ENCODE assay signal across 17 cellular contexts in genomic region chr17:2939714-2940351, GRCh38.
A peak's percentile ranks its signal among the peaks of the same experiment; 100 is the strongest.
DNase-seq lines count a peak whose midpoint lies in the region; ATAC-seq and TF ChIP-seq lines count a peak whose summit lies in the region.
"Had no signal": no experiment of that assay in that cellular context is flagged by ENCODE, and none has a peak within 500 bp of the region (broad histone marks: within the 10 kb centered on the region; RNA-seq: fewer than 3 reads in every experiment).

No MANE protein-coding gene starts in this region.

- no TSS peak for BruUV-seq in OCI-LY7 (replicated peaks; lab: Mats Ljungman, UMichigan)

- no peak overlapping the region for H3K27ac Mint-ChIP-seq in activated naive CD4-positive, alpha-beta T cell treated with anti-CD3 and anti-CD28 coated beads, Interleukin-2, amount 50 U/mL, for 72 hours
- H3K27ac Mint-ChIP-seq: CD4-positive, CD25-positive, alpha-beta regulatory T cell; IgD-negative memory B cell; T-helper 1 cell treated with Interleukin-12 subunit alpha and Interleukin-12 subunit beta and Interleukin-4 antibody, amounts not matched to agents 30 μg/mL and 1 μg/mL, for 36 hours had no signal

- H3K9me3 Mint-ChIP-seq in activated naive CD4-positive, alpha-beta T cell treated with anti-CD3 and anti-CD28 coated beads, Interleukin-2, amount 50 U/mL, for 72 hours = no peaks in the 10 kb centered on the region
- H3K9me3 Mint-ChIP-seq: CD4-positive, CD25-positive, alpha-beta regulatory T cell; IgD-negative memory B cell; T-helper 1 cell treated with Interleukin-12 subunit alpha and Interleukin-12 subunit beta and Interleukin-4 antibody, amounts not matched to agents 30 μg/mL and 1 μg/mL, for 36 hours had no signal

- no peaks in the 10 kb centered on the region for H3K27me3 ChIP-seq in dorsolateral prefrontal cortex
- H3K27me3 ChIP-seq in tibial artery = no peaks in the 10 kb centered on the region

- peak; percentile 80 for ATAC-seq in mucosa of descending colon
- ATAC-seq in activated naive CD4-positive, alpha-beta T cell treated with anti-CD3 and anti-CD28 coated beads, Interleukin-2, amount 50 U/mL, for 72 hours = no peak

- DNase-seq in OCI-LY7 (ENCODE audit: low spot score) (peak; percentile 37), dorsolateral prefrontal cortex (no peak), mucosa of descending colon (peak; percentile 53 to 67 (median 64)), substantia nigra (lab: John Stamatoyannopoulos, UW) (peak in 26 of 49 donors; percentile 20 to 77 (median 56)), activated gamma-delta T cell treated with Interleukin-2 at 50 U/mL for 16 hours (no peak), NCI-H226 (no peak), tibial artery (no peak)
- DNase-seq in activated naive CD4-positive, alpha-beta T cell treated with anti-CD3 and anti-CD28 coated beads, Interleukin-2, amount 50 U/mL, for 72 hours (ENCODE audit: low spot score in 2 of 2) = no peak
- DNase-seq: activated CD4-positive, alpha-beta T cell treated with anti-CD3 and anti-CD28 coated beads for 1 hour; CD4-positive, CD25-positive, alpha-beta regulatory T cell; cortex of kidney; mesenchymal stem cell; NCI-H446 treated with DMSO at 0.1 percent for 48 hours; stimulated activated CD8-positive, alpha-beta memory T cell treated with anti-CD3 and anti-CD28 coated beads, Interleukin-4, amount 100 ng/mL, for 48 hours had no signal

- H2AFZ ChIP-seq in OCI-LY7 (ENCODE audit: low read length) = no peak overlapping the region

- H3K36me3 Mint-ChIP-seq in activated naive CD4-positive, alpha-beta T cell treated with anti-CD3 and anti-CD28 coated beads, Interleukin-2, amount 50 U/mL, for 72 hours = no peaks in the 10 kb centered on the region

- TF ChIP-seq CTCF in OCI-LY7 (conservative IDR thresholded peaks at IDR 0.05; ENCODE audit: low read length) (no peak), dorsolateral prefrontal cortex (IDR thresholded peaks at IDR 0.05 in 54 of 56, conservative IDR thresholded peaks at IDR 0.05 in 2 of 56; ENCODE audit: low read depth in 1 of 56, partially characterized antibody in 56 of 56) (no peak), mucosa of descending colon (IDR thresholded peaks at IDR 0.05) (no peak), tibial artery (IDR thresholded peaks at IDR 0.05) (no peak)

- no peaks in the 10 kb centered on the region for H3K9me2 ChIP-seq in OCI-LY7 (ENCODE audit: insufficient read depth, low read length)

- CTCF ChIA-PET in OCI-LY7 (lab: Charles Lee; ENCODE audit: unreplicated experiment) = no interaction called here

- POLR2A ChIA-PET in OCI-LY7 (lab: Charles Lee) = interaction anchor here (0.6 kb wide), 1 partner anchor 22 kb away, joined by 8 read pairs; no protein-coding TSS in a partner anchor

- no peaks in the 10 kb centered on the region for H3K79me2 ChIP-seq in OCI-LY7 (ENCODE audit: insufficient read depth, low read depth, low read length)

- H3K4me1 ChIP-seq in OCI-LY7 (ENCODE audit: insufficient read depth, low read length, poor library complexity, severe bottlenecking) = peaks cover 32% of the 10 kb centered on the region
- no peaks in the 10 kb centered on the region for H3K4me1 ChIP-seq in mucosa of descending colon (ENCODE audit: low read depth)
- peaks cover 0 to 11% (median 5%) of the 10 kb centered on the region in 4 donors for H3K4me1 ChIP-seq in tibial artery
- H3K4me1 ChIP-seq: psoas muscle had no signal

- no peaks in the 10 kb centered on the region for H3K36me3 ChIP-seq in OCI-LY7 (ENCODE audit: insufficient read depth, low read length)
- H3K36me3 ChIP-seq in mucosa of descending colon (ENCODE audit: low read depth) = no peaks in the 10 kb centered on the region
- H3K36me3 ChIP-seq in tibial artery = no peaks in the 10 kb centered on the region

- H3K4me2 ChIP-seq in OCI-LY7 (ENCODE audit: low read length) = peak overlapping the region; percentile 28

- no peaks in the 10 kb centered on the region for H4K20me1 ChIP-seq in OCI-LY7 (ENCODE audit: insufficient read depth, low read length)

- H3K4me3 ChIP-seq in OCI-LY7 (ENCODE audit: low read depth, low read length, poor library complexity, severe bottlenecking) (no peak overlapping the region), dorsolateral prefrontal cortex (peak overlapping the region in 3 of 59 donors; percentile 9 to 30 (median 9)), mucosa of descending colon (no peak overlapping the region), tibial artery (peak overlapping the region in 1 of 2 donors; percentile 7)
- H3K4me3 ChIP-seq: psoas muscle had no signal

- H3K27ac ChIP-seq in OCI-LY7 (ENCODE audit: low read depth, low read length, poor library complexity, severe bottlenecking) (no peak overlapping the region), dorsolateral prefrontal cortex (peak overlapping the region in 44 of 59 donors; percentile 1 to 82 (median 44)), substantia nigra (ENCODE audit: low read depth, low read length, poor library complexity, severe bottlenecking) (no peak overlapping the region), tibial artery (peak overlapping the region in 1 of 2 donors; percentile 37)
- H3K27ac ChIP-seq: psoas muscle had no signal

- intact Hi-C loops in OCI-LY7 (cut with micrococcal nuclease; ENCODE audit: unreplicated experiment) = no loop called here
- intact Hi-C loops in dorsolateral prefrontal cortex (cut with DNase I) = no loop called here
- intact Hi-C loops in mucosa of descending colon (cut with DNase I, micrococcal nuclease) = no loop called here
- intact Hi-C loops in tibial artery (cut with DNase I; ENCODE audit: low total_unique reads) = no loop called here

- H3K9me3 ChIP-seq in OCI-LY7 (ENCODE audit: low read length) = no peaks in the 10 kb centered on the region
- no peaks in the 10 kb centered on the region for H3K9me3 ChIP-seq in mucosa of descending colon
- H3K9me3 ChIP-seq in tibial artery = no peaks in the 10 kb centered on the region
- H3K9me3 ChIP-seq: psoas muscle had no signal

Comparison
In these comparisons a context has a peak if more than half of its experiments do, and no peak if none do; other contexts are left out.
1. DNase-seq: peak in OCI-LY7 (single experiment), mucosa of descending colon (3 of 3) and substantia nigra (26 of 49); none in dorsolateral prefrontal cortex (0 of 10), activated gamma-delta T cell treated with Interleukin-2 at 50 U/mL for 16 hours (single experiment), NCI-H226 (single experiment), tibial artery (0 of 2) and activated naive CD4-positive, alpha-beta T cell treated with anti-CD3 and anti-CD28 coated beads, Interleukin-2, amount 50 U/mL, for 72 hours (0 of 2).
2. H3K27ac ChIP-seq: peak in dorsolateral prefrontal cortex (44 of 59); none in OCI-LY7 (single experiment) and substantia nigra (single experiment).